Comparison of ENCODE assay signal across 24 cellular contexts in genomic region chr16:80692270-80692669, GRCh38.
"Had no signal": no experiment of that assay in that cellular context is flagged by ENCODE, and none has a peak within 500 bp of the region (broad histone marks: within the 10 kb centered on the region; RNA-seq: fewer than 3 reads in every experiment).

No MANE protein-coding gene starts in this region.

- H3K4me3 Mint-ChIP-seq: activated CD4-positive, alpha-beta memory T cell treated with anti-CD3 and anti-CD28 coated beads for 36 hours; activated CD4-positive, alpha-beta T cell treated with anti-CD3 and anti-CD28 coated beads for 36 hours; activated CD8-positive, alpha-beta T cell treated with anti-CD3 and anti-CD28 coated beads, Interleukin-2, amount 10 ng/mL, durations not matched to agents 7 days and 5 days; activated naive CD4-positive, alpha-beta T cell treated with anti-CD3 and anti-CD28 coated beads, Interleukin-2, amount 10 ng/mL, durations not matched to agents 7 days and 5 days; activated naive CD8-positive, alpha-beta T cell treated with anti-CD3 and anti-CD28 coated beads, Interleukin-2, amount 10 ng/mL, durations not matched to agents 7 days and 5 days; brain; dendritic cell treated with granulocyte-macrophage colony-stimulating factor and Interleukin-4, amounts not matched to agents 40 ng/mL and 50 ng/mL, for 4 days; endodermal cell had no signal

- DNase-seq: activated CD4-positive, alpha-beta memory T cell treated with anti-CD3 and anti-CD28 coated beads for 36 hours; activated CD4-positive, alpha-beta T cell treated with anti-CD3 and anti-CD28 coated beads for 36 hours; activated CD4-positive, alpha-beta T cell treated with anti-CD3 and anti-CD28 coated beads, Interleukin-2, amount 10 ng/mL, durations not matched to agents 24 days and 14 days; activated CD4-positive, CD25-positive, alpha-beta regulatory T cell; activated CD4-positive, CD25-positive, alpha-beta regulatory T cell treated with anti-CD3 and anti-CD28 coated beads, Interleukin-2, amount 50 U/mL, for 72 hours; activated CD8-positive, alpha-beta T cell treated with anti-CD3 and anti-CD28 coated beads, Interleukin-2, amount 10 ng/mL, durations not matched to agents 7 days and 5 days; activated gamma-delta T cell; activated naive CD4-positive, alpha-beta T cell; activated naive CD4-positive, alpha-beta T cell treated with anti-CD3 and anti-CD28 coated beads, Interleukin-2, amount 10 ng/mL, durations not matched to agents 7 days and 5 days; activated naive CD8-positive, alpha-beta T cell treated with anti-CD3 and anti-CD28 coated beads, Interleukin-2, amount 10 ng/mL, durations not matched to agents 7 days and 5 days; activated T-cell treated with anti-CD3 and anti-CD28 coated beads, Interleukin-2, amount 50 U/mL, for 1 hour; activated T-cell treated with anti-CD3 and anti-CD28 coated beads, Interleukin-2, amount 50 U/mL, for 48 hours; central memory CD4-positive, alpha-beta T cell; dorsolateral prefrontal cortex; effector memory CD4-positive, alpha-beta T cell; endodermal cell; foreskin fibroblast; head of caudate nucleus; T-helper 2 cell had no signal

- H3K27me3 Mint-ChIP-seq: activated CD4-positive, alpha-beta memory T cell treated with anti-CD3 and anti-CD28 coated beads for 36 hours; activated CD4-positive, alpha-beta T cell treated with anti-CD3 and anti-CD28 coated beads for 36 hours; activated CD4-positive, alpha-beta T cell treated with anti-CD3 and anti-CD28 coated beads, Interleukin-2, amount 10 ng/mL, durations not matched to agents 24 days and 14 days; activated naive CD4-positive, alpha-beta T cell treated with anti-CD3 and anti-CD28 coated beads, Interleukin-2, amount 10 ng/mL, durations not matched to agents 7 days and 5 days had no signal

- H3K9me3 Mint-ChIP-seq: activated CD4-positive, alpha-beta memory T cell treated with anti-CD3 and anti-CD28 coated beads for 36 hours; dendritic cell treated with granulocyte-macrophage colony-stimulating factor and Interleukin-4, amounts not matched to agents 40 ng/mL and 50 ng/mL, for 4 days; endodermal cell had no signal

- FAIRE-seq: frontal cortex had no signal

- ATAC-seq: activated CD4-positive, alpha-beta T cell treated with anti-CD3 and anti-CD28 coated beads for 36 hours; activated CD8-positive, alpha-beta T cell treated with anti-CD3 and anti-CD28 coated beads, Interleukin-2, amount 10 ng/mL, durations not matched to agents 7 days and 5 days; activated naive CD4-positive, alpha-beta T cell treated with anti-CD3 and anti-CD28 coated beads, Interleukin-2, amount 50 U/mL, for 72 hours; esophagus mucosa had no signal

- H3K27ac Mint-ChIP-seq: activated CD4-positive, alpha-beta memory T cell treated with anti-CD3 and anti-CD28 coated beads for 36 hours; activated CD4-positive, alpha-beta T cell treated with anti-CD3 and anti-CD28 coated beads for 36 hours; activated CD8-positive, alpha-beta T cell treated with anti-CD3 and anti-CD28 coated beads, Interleukin-2, amount 10 ng/mL, durations not matched to agents 7 days and 5 days; activated naive CD4-positive, alpha-beta T cell treated with anti-CD3 and anti-CD28 coated beads, Interleukin-2, amount 10 ng/mL, durations not matched to agents 7 days and 5 days; activated naive CD4-positive, alpha-beta T cell treated with anti-CD3 and anti-CD28 coated beads, Interleukin-2, amount 50 U/mL, for 72 hours; activated naive CD8-positive, alpha-beta T cell treated with anti-CD3 and anti-CD28 coated beads, Interleukin-2, amount 10 ng/mL, durations not matched to agents 7 days and 5 days; brain; dendritic cell treated with granulocyte-macrophage colony-stimulating factor and Interleukin-4, amounts not matched to agents 40 ng/mL and 50 ng/mL, for 4 days; endodermal cell had no signal

- H3K4me1 Mint-ChIP-seq: brain, endodermal cell had no signal

- H3K36me3 Mint-ChIP-seq: activated CD4-positive, alpha-beta memory T cell treated with anti-CD3 and anti-CD28 coated beads for 36 hours; activated naive CD4-positive, alpha-beta T cell treated with anti-CD3 and anti-CD28 coated beads, Interleukin-2, amount 50 U/mL, for 72 hours; brain had no signal
